Comparison of ENCODE assay signal across 1 cellular context in the genomic region with DNA sequence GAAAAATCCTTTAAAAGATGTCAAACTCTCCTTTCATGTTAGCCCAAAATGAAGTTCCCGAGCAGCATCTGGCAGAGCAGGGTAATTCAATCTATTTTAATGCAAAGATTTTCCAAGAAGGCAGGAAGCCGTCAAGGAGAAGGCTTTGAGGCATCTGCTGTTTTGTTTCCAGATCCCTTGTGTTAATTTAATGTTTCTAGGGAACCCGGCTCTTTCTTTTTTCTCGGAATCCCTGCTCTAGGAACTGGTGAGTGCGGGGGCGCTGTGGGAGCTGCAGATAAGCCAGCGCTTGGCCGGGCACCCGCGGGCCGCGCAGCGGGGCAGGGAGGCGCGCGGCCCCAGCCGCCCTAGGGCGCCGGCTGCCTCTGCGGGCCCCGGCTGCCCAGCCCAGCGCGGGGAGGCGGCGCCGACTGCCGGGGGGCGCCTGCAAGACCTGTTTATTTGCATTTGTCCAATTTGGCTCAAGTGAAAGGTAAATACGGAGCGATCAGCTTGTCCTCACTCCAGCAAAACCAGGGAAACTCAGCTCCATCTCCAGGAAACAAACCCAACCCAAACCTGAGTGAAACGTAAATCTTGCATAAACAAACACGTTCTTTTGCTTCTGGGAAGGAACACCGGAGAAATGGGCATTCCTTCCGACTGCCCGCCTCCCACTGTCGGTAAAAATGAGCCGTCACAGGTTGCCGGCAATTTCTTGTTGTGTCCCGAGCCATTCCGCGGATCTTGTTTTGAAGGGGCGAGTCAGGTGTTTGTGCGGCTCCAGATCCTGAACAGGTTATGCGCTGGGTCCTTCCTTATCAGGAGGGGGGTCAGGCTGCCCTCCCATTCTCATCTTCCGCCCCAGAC.
A peak's percentile ranks its signal among the peaks of the same experiment; 100 is the strongest.
TF ChIP-seq lines count a peak whose summit lies in the region.

No MANE protein-coding gene starts in this region.

TF ChIP-seq in K562, 482 proteins besides CTCF, POLR2A, EP300 and RAD21 (continued from another document and continues in another):
- TF ChIP-seq TEAD4 (IDR thresholded peaks at IDR 0.05; ENCODE audit: low read length) (peak; percentile 51), TEAD4 (CRISPR knock-in tag; IDR thresholded peaks at IDR 0.05; ENCODE audit: borderline replicate concordance) (no peak), ARID2 (IDR thresholded peaks at IDR 0.05) (no peak), MCM2 (IDR thresholded peaks at IDR 0.05; ENCODE audit: low read depth) (no peak), HLTF (IDR thresholded peaks at IDR 0.05) (no peak), ZHX1 (conservative IDR thresholded peaks at IDR 0.05; ENCODE audit: low read length) (0 out of 2 replicates have a peak, but pooled peaks have one; percentile 35), TGIF2 (CRISPR knock-in tag; IDR thresholded peaks at IDR 0.05) (no peak), SREBF1 (IDR thresholded peaks at IDR 0.05; ENCODE audit: borderline replicate concordance, low read depth, low read length) (no peak), ADNP (tag; IDR thresholded peaks at IDR 0.05) (no peak), ZNF146 (CRISPR knock-in tag; IDR thresholded peaks at IDR 0.05; ENCODE audit: unreplicated experiment) (no peak), ZNF133 (CRISPR knock-in tag; IDR thresholded peaks at IDR 0.05) (no peak), IRF9 (tag; IDR thresholded peaks at IDR 0.05) (no peak), RHOXF2B (CRISPR knock-in tag; conservative IDR thresholded peaks at IDR 0.05) (0 out of 2 replicates have a peak, but pooled peaks have one; percentile 38), XRCC4 (IDR thresholded peaks at IDR 0.05; ENCODE audit: extremely low read depth, insufficient read depth, insufficient read length) (no peak), KLF16 (IDR thresholded peaks at IDR 0.05) (peak; percentile 72; the same call in 1 of the 2 replicates), AFF4 (CRISPR knock-in tag; IDR thresholded peaks at IDR 0.05) (peak; percentile 24; the same call in 1 of the 2 replicates), HEY1 (CRISPR knock-in tag; IDR thresholded peaks at IDR 0.05; ENCODE audit: borderline replicate concordance) (no peak), ZNF696 (CRISPR knock-in tag; conservative IDR thresholded peaks at IDR 0.05) (no peak), EP400 (IDR thresholded peaks at IDR 0.05) (peak; percentile 65), RBM34 (IDR thresholded peaks at IDR 0.05; ENCODE audit: borderline replicate concordance, insufficient read depth, low read length) (no peak), MAZ (CRISPR knock-in tag; conservative IDR thresholded peaks at IDR 0.05 in 1 of 2, IDR thresholded peaks at IDR 0.05 in 1 of 2) (peak; percentile 16 to 73; a peak in 3 of 4 replicates), TCF15 (CRISPR knock-in tag; IDR thresholded peaks at IDR 0.05) (no peak), CTBP1 (IDR thresholded peaks at IDR 0.05; ENCODE audit: borderline replicate concordance) (peak; percentile 77; the same call in 1 of the 2 replicates), KLF10 (CRISPR knock-in tag; IDR thresholded peaks at IDR 0.05) (no peak), HDAC6 (IDR thresholded peaks at IDR 0.05; ENCODE audit: low read depth, low read length) (no peak), ZSCAN29 (IDR thresholded peaks at IDR 0.05) (no peak; the same call in 1 of the 2 replicates), SMARCA5 (IDR thresholded peaks at IDR 0.05) (no peak), PML (IDR thresholded peaks at IDR 0.05; ENCODE audit: low read length) (peak; percentile 51; the same call in 1 of the 2 replicates), SRSF9 (IDR thresholded peaks at IDR 0.05; ENCODE audit: borderline replicate concordance, low read depth, low read length) (no peak), ZBTB1 (CRISPR knock-in tag; IDR thresholded peaks at IDR 0.05; ENCODE audit: borderline replicate concordance, low read depth) (0 out of 2 replicates have a peak, but pooled peaks have one; percentile 49), ZFP1 (CRISPR knock-in tag; IDR thresholded peaks at IDR 0.05) (no peak), MYC (IDR thresholded peaks at IDR 0.05; ENCODE audit: low read depth, low read length) (no peak; the same call in 1 of the 2 replicates), MYC (CRISPR knock-in tag; IDR thresholded peaks at IDR 0.05; ENCODE audit: borderline replicate concordance, low read depth) (no peak), POU5F1 (IDR thresholded peaks at IDR 0.05; ENCODE audit: borderline replicate concordance, low read depth, low read length, partially characterized antibody) (no peak)
- TF ChIP-seq, protein P1, sequence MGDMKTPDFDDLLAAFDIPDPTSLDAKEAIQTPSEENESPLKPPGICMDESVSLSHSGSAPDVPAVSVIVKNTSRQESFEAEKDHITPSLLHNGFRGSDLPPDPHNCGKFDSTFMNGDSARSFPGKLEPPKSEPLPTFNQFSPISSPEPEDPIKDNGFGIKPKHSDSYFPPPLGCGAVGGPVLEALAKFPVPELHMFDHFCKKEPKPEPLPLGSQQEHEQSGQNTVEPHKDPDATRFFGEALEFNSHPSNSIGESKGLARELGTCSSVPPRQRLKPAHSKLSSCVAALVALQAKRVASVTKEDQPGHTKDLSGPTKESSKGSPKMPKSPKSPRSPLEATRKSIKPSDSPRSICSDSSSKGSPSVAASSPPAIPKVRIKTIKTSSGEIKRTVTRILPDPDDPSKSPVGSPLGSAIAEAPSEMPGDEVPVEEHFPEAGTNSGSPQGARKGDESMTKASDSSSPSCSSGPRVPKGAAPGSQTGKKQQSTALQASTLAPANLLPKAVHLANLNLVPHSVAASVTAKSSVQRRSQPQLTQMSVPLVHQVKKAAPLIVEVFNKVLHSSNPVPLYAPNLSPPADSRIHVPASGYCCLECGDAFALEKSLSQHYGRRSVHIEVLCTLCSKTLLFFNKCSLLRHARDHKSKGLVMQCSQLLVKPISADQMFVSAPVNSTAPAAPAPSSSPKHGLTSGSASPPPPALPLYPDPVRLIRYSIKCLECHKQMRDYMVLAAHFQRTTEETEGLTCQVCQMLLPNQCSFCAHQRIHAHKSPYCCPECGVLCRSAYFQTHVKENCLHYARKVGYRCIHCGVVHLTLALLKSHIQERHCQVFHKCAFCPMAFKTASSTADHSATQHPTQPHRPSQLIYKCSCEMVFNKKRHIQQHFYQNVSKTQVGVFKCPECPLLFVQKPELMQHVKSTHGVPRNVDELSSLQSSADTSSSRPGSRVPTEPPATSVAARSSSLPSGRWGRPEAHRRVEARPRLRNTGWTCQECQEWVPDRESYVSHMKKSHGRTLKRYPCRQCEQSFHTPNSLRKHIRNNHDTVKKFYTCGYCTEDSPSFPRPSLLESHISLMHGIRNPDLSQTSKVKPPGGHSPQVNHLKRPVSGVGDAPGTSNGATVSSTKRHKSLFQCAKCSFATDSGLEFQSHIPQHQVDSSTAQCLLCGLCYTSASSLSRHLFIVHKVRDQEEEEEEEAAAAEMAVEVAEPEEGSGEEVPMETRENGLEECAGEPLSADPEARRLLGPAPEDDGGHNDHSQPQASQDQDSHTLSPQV (IDR thresholded peaks at IDR 0.05): peak; percentile 57; the same call in 1 of the 2 replicates
- TF ChIP-seq, protein P2, sequence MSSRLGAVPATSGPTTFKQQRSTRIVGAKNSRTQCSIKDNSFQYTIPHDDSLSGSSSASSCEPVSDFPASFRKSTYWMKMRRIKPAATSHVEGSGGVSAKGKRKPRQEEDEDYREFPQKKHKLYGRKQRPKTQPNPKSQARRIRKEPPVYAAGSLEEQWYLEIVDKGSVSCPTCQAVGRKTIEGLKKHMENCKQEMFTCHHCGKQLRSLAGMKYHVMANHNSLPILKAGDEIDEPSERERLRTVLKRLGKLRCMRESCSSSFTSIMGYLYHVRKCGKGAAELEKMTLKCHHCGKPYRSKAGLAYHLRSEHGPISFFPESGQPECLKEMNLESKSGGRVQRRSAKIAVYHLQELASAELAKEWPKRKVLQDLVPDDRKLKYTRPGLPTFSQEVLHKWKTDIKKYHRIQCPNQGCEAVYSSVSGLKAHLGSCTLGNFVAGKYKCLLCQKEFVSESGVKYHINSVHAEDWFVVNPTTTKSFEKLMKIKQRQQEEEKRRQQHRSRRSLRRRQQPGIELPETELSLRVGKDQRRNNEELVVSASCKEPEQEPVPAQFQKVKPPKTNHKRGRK (tag; IDR thresholded peaks at IDR 0.05): no peak
- TF ChIP-seq, protein P3, sequence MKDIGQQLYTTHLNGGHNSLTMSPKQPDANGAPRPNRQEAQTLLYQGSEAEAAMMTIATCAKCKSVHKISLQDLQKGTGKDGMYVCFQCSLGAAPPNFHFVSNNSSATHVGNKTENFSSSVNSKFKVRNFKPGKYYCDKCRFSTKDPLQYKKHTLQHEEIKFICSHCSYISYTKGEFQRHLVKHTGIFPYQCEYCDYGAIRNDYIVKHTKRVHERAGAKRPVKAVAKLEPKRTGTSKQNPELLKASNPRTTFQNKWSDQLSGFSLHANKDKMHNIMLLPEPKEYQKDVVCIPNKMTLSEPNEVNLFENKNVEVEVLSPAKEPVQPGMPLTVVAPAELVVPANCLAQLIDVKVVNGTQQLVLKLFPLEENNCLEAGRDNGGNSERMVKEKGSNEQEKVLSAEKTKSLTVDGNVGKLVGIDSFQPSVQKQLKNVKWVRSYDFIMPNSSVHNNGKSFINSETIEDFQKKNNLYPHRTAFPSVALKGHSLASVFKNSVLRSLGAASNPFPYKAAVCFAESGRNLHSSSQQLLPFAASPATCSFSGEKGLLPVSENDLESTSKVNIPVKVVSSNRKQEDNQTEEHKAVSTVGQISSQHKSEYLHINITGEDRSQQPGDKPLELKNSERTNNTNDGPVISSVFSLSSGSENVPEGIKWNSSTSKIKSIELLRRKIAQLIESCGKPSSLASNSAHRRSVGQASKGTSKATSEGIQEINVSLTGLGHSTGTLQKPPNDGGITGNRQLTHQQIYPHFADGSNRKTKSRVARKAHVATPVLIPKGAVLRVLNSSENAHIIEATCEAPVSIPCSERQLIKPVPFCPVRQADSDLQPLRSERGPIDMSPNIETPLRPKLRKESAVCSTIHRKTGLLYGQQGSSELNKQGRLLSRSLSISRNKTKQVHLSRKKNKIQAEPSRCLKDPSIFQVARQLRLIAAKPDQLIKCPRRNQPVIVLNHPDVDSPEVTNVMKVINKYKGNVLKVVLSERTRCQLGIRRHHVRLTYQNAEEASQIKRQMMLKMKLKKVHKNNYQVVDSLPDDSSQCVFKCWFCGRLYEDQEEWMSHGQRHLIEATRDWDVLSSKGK (CRISPR knock-in tag; IDR thresholded peaks at IDR 0.05): no peak
